1 cellular context compared by ENCODE assay signal in the genomic region with DNA sequence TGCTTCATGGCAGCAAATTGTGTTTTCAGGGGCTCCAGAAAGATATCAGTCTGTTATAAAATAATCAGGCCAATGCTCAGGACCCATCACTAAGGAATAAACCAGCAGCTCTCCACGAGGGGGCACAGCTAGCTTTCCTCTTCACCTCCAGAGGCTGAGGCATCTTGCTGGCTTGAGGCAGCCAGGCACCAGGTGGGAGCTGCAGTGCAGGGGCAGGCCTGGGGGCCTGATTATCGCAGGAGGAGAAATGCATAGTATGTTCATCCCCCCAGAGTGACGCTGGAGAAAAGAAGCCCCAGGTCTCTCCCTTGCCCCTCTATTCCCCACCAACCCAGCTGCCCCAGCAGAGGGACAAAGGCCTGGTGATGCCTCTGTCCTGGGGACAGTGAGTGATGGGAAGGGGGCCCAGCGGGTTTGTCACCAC.
TF ChIP-seq lines count a peak whose summit lies in the region.

No MANE protein-coding gene starts in this region.

TF ChIP-seq in SK-N-SH treated with all-trans-retinoic acid at 6 μM for 48 hours, 23 proteins besides CTCF, POLR2A, EP300 and RAD21 (continued from another document):
- TF ChIP-seq ESRRG (CRISPR knock-in tag; IDR thresholded peaks at IDR 0.05) (no peak), ZNF8 (CRISPR knock-in tag; IDR thresholded peaks at IDR 0.05) (no peak), BACH2 (CRISPR knock-in tag; IDR thresholded peaks at IDR 0.05; ENCODE audit: borderline replicate concordance) (no peak)
